Comparison of ENCODE assay signal across 8 cellular contexts in the genomic region with DNA sequence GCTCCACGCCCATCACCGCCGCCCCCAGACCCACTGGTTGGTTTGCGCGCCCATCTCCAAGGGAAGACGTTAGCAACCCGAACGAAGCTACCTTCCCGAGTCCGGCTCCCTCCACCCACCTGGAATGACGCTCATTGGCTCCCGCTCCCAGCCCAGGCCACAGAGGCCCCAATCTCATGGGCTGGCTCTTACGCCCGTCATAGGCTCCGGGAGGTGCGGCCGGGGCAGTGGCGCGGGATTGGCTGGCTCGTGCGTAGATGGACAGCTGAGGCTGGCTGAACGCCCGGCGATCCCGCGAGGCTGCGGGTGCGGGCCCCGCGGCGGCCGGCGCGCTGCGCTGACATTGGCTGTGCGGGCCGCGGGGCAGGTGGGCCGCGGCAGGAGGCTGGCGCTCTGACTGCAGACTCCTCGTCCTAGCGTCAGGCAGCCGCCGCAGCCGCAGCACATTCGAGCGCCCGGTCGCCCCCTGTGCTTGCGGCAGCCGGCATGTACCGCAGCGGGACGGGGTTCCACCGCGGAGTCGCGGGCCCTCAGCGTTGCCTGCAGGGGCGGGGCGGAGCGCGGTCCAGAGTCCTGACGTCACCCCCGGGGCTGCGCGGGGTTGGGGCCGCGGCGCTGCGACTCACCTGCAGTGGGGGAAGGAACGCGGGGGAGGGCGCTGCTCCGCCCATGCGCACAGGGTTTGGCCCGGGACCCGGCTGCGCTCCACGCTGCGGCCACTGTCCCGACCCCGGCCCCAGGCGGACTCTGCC. TPM values are rescaled to one million over a fixed set of nuclear protein-coding genes. Genes with fewer than 3 reads are reported as not detected.
DNase-seq lines count a peak whose midpoint lies in the region; ATAC-seq and TF ChIP-seq lines count a peak whose summit lies in the region.

No MANE protein-coding gene starts in this region.

- no peaks in the 10 kb centered on the region for H3K9me3 Mint-ChIP-seq in CD4-positive, alpha-beta T cell
- H3K9me3 Mint-ChIP-seq in endothelial cell (ENCODE audit: unreplicated experiment), result no peaks in the 10 kb centered on the region

- H3K36me3 ChIP-seq in mesodermal cell (ENCODE audit: control insufficient read depth, insufficient read depth, low read length), result peaks cover 2% of the 10 kb centered on the region

- H3K4me1 ChIP-seq in mesodermal cell (ENCODE audit: control insufficient read depth, insufficient read depth, low read length, poor library complexity, severe bottlenecking), result peaks cover 6% of the 10 kb centered on the region

- peak overlapping the region; percentile 99 for H3K4me3 ChIP-seq in mesodermal cell (ENCODE audit: extremely low read depth, insufficient read depth, low read length, poor library complexity, severe bottlenecking)

- POLR2A ChIA-PET in CD4-positive, alpha-beta T cell (lab: Charles Lee), result interaction anchor here (0.7 to 1.0 kb wide), 2 partner anchors 195 to 405 kb away, joined by 3 to 4 read pairs; a partner anchor contains a TSS

- no peaks in the 10 kb centered on the region for H3K9me3 ChIP-seq in CD4-positive, alpha-beta T cell (ENCODE audit: control insufficient read depth, low read length)
- H3K9me3 ChIP-seq in mesodermal cell (ENCODE audit: control insufficient read depth, low read length), result no peaks in the 10 kb centered on the region

- peak; percentile 86 for ATAC-seq in CD4-positive, alpha-beta T cell (ENCODE audit: poor library complexity)

- H3K27me3 Mint-ChIP-seq in CD4-positive, alpha-beta T cell, result peaks cover 47% of the 10 kb centered on the region
- H3K27me3 Mint-ChIP-seq in endothelial cell (ENCODE audit: unreplicated experiment), result peaks cover 10% of the 10 kb centered on the region

- H3K4me3 Mint-ChIP-seq in CD4-positive, alpha-beta T cell, result peak overlapping the region; percentile 100
- peak overlapping the region; percentile 98 for H3K4me3 Mint-ChIP-seq in endothelial cell (ENCODE audit: unreplicated experiment)

- CTCF ChIA-PET in CD4-positive, alpha-beta T cell (lab: Charles Lee), result interaction anchor here (1.1 kb wide), 1 partner anchor 367 kb away, joined by 4 read pairs; no protein-coding TSS in a partner anchor

- H3K36me3 Mint-ChIP-seq in CD4-positive, alpha-beta T cell (ENCODE audit: low read depth), result peaks cover 7% of the 10 kb centered on the region
- H3K36me3 Mint-ChIP-seq in endothelial cell (ENCODE audit: low read depth, unreplicated experiment), result peaks cover 5% of the 10 kb centered on the region

- peaks cover 23% of the 10 kb centered on the region for H3K4me1 Mint-ChIP-seq in CD4-positive, alpha-beta T cell (ENCODE audit: low read depth)
- peaks cover 33% of the 10 kb centered on the region for H3K4me1 Mint-ChIP-seq in endothelial cell (ENCODE audit: unreplicated experiment)

- WGBS in mesodermal cell (ENCODE audit: insufficient coverage in 2 of 2), 2 experiments, result 0% methylated on average over 65 to 76 of the region's 85 CpGs

- H3K27me3 ChIP-seq in CD4-positive, alpha-beta T cell (ENCODE audit: control insufficient read depth, insufficient read depth, low read length), result peaks cover 31% of the 10 kb centered on the region

- TF ChIP-seq CTCF in CD4-positive, alpha-beta T cell (IDR thresholded peaks at IDR 0.05), result no peak
- TF ChIP-seq CTCF in GM20000 (IDR thresholded peaks at IDR 0.05; ENCODE audit: extremely low read depth, missing control alignments), result no peak
- TF ChIP-seq CTCF in endothelial cell (IDR thresholded peaks at IDR 0.05; ENCODE audit: unreplicated experiment), result peak; percentile 31

- H3K27ac ChIP-seq in CD4-positive, alpha-beta T cell (ENCODE audit: low read depth, low read length), result no peak overlapping the region
- peak overlapping the region; percentile 94 for H3K27ac ChIP-seq in mesodermal cell (ENCODE audit: low read depth, low read length, severe bottlenecking)

- intact Hi-C loops in CD4-positive, alpha-beta T cell (cut with DNase I, micrococcal nuclease), result loop anchor here in 1 of 2 experiments (5.0 kb wide), 1 partner anchor 111 kb away; a partner anchor contains a TSS

- no peak overlapping the region for H3K27ac Mint-ChIP-seq in CD4-positive, alpha-beta T cell
- peak overlapping the region; percentile 93 for H3K27ac Mint-ChIP-seq in endothelial cell (ENCODE audit: unreplicated experiment)

- peak; percentile 66 to 82 (median 77) for DNase-seq in CD4-positive, alpha-beta T cell
- DNase-seq in GM20000 (ENCODE audit: low spot score), result peak; percentile 100
- peak; percentile 94 for DNase-seq in HS-5 (ENCODE audit: low read depth)
- peak; percentile 90 to 94 for DNase-seq in NOMO-1 (lab: John Stamatoyannopoulos, UW; ENCODE audit: unreplicated experiment in 2 of 2)
- DNase-seq in activated CD8-positive, alpha-beta memory T cell treated with anti-CD3 and anti-CD28 coated beads, Interleukin-2, amount 50 U/mL, for 4 hours, result peak; percentile 78
- DNase-seq in endothelial cell (ENCODE audit: low spot score), result peak; percentile 97
- peak; percentile 61 for DNase-seq in stimulated activated CD8-positive, alpha-beta memory T cell treated with anti-CD3 and anti-CD28 coated beads, Interleukin-15, amount 100 ng/mL, for 24 hours (ENCODE audit: low read depth)

RNA-seq across cellular contexts. Expression of a gene that starts 0.5 kb away (rescaled TPM):
- 1 to 10 TPM; 1.5 to 1.9 TPM for total RNA-seq in CD4-positive, alpha-beta T cell
- total RNA-seq in endothelial cell (ENCODE audit: unreplicated experiment), result 429 TPM
- 160 TPM for polyA plus RNA-seq in mesodermal cell (2013, experiment 1 of 2)
- polyA plus RNA-seq in mesodermal cell (2013, experiment 2 of 2), result 161 TPM

Comparison
In these comparisons a context has a peak if more than half of its experiments do, and no peak if none do; other contexts are left out.
1. RNA of a gene that starts 0.5 kb away (total RNA-seq): 429 TPM in endothelial cell (single experiment); 1.5 to 1.9 TPM in CD4-positive, alpha-beta T cell; every median in the first group is over 100 times any median in the second.
2. Peak in every context shown above with its lines, with median percentiles within 50 percentile points of each other: DNase-seq.